In genomic region chr12:112125250-112125999, GRCh38 we compare ENCODE assay signal across 1 cellular context.
TF ChIP-seq lines count a peak whose summit lies in the region.

Gene TRAFD1 (plus strand): TSS chr12:112125560. CDS start chr12:112130523, 4,963 bp downstream.

TF ChIP-seq in HepG2, 621 proteins besides CTCF, POLR2A, EP300 and RAD21 (continued from another document and continues in another):
- TF ChIP-seq ZFP91 (CRISPR knock-in tag; IDR thresholded peaks at IDR 0.05; ENCODE audit: borderline replicate concordance) (peak; percentile 94), ZZZ3 (CRISPR knock-in tag; IDR thresholded peaks at IDR 0.05; ENCODE audit: borderline replicate concordance) (no peak; the same call in 1 of the 2 replicates), ZBTB2 (CRISPR knock-in tag; IDR thresholded peaks at IDR 0.05; ENCODE audit: low read depth) (no peak), ZBTB46 (CRISPR knock-in tag; IDR thresholded peaks at IDR 0.05; ENCODE audit: borderline replicate concordance) (no peak), TERF1 (CRISPR knock-in tag; IDR thresholded peaks at IDR 0.05) (no peak), CBX5 (CRISPR knock-in tag; IDR thresholded peaks at IDR 0.05; ENCODE audit: borderline replicate concordance) (no peak), ZNF75D (CRISPR knock-in tag; IDR thresholded peaks at IDR 0.05; ENCODE audit: borderline replicate concordance) (peak; percentile 71; the same call in 1 of the 2 replicates), PATZ1 (CRISPR knock-in tag; IDR thresholded peaks at IDR 0.05) (no peak), KLF12 (CRISPR knock-in tag; IDR thresholded peaks at IDR 0.05; ENCODE audit: borderline replicate concordance) (no peak), ARID2 (CRISPR knock-in tag; IDR thresholded peaks at IDR 0.05; ENCODE audit: borderline replicate concordance) (no peak; the same call in 1 of the 2 replicates), SIN3A (IDR thresholded peaks at IDR 0.05; ENCODE audit: borderline replicate concordance, low read depth, low read length) (peak; percentile 92; the same call in 1 of the 2 replicates), ZNF362 (CRISPR knock-in tag; IDR thresholded peaks at IDR 0.05; ENCODE audit: borderline replicate concordance) (no peak), GATAD2A (CRISPR knock-in tag; IDR thresholded peaks at IDR 0.05) (no peak), AHR (CRISPR knock-in tag; IDR thresholded peaks at IDR 0.05) (no peak), TBX2 (CRISPR knock-in tag; IDR thresholded peaks at IDR 0.05; ENCODE audit: borderline replicate concordance) (peak; percentile 36; the same call in 1 of the 2 replicates), STAT5B (CRISPR knock-in tag; IDR thresholded peaks at IDR 0.05) (no peak), HNRNPL (IDR thresholded peaks at IDR 0.05; ENCODE audit: low read depth, low read length) (no peak), SKIL (CRISPR knock-in tag; IDR thresholded peaks at IDR 0.05; ENCODE audit: borderline replicate concordance) (no peak), ZBTB37 (CRISPR knock-in tag; IDR thresholded peaks at IDR 0.05) (no peak), DNMT1 (CRISPR knock-in tag; IDR thresholded peaks at IDR 0.05) (peak; percentile 74; the same call in 1 of the 2 replicates), ZNF20 (CRISPR knock-in tag; IDR thresholded peaks at IDR 0.05) (no peak), ATF6 (CRISPR knock-in tag; conservative IDR thresholded peaks at IDR 0.05) (no peak), ZNF788 (CRISPR knock-in tag; IDR thresholded peaks at IDR 0.05; ENCODE audit: borderline replicate concordance) (no peak; the same call in 1 of the 2 replicates), MED8 (CRISPR knock-in tag; IDR thresholded peaks at IDR 0.05; ENCODE audit: insufficient replicate concordance) (no peak), ZNF513 (CRISPR knock-in tag; conservative IDR thresholded peaks at IDR 0.05) (no peak), MTF2 (CRISPR knock-in tag; IDR thresholded peaks at IDR 0.05; ENCODE audit: borderline replicate concordance) (no peak; the same call in 1 of the 2 replicates), SETDB1 (CRISPR knock-in tag; IDR thresholded peaks at IDR 0.05; ENCODE audit: borderline replicate concordance) (no peak), ZNF230 (CRISPR knock-in tag; IDR thresholded peaks at IDR 0.05) (peak; percentile 69; the same call in 1 of the 2 replicates), ZKSCAN5 (CRISPR knock-in tag; IDR thresholded peaks at IDR 0.05) (no peak), IKZF4 (CRISPR knock-in tag; IDR thresholded peaks at IDR 0.05; ENCODE audit: borderline replicate concordance, low read depth, not compliant biosample characterization) (peak; percentile 52), HMGA1 (CRISPR knock-in tag; conservative IDR thresholded peaks at IDR 0.05) (no peak), TOE1 (CRISPR knock-in tag; IDR thresholded peaks at IDR 0.05) (no peak), KAT2B (IDR thresholded peaks at IDR 0.05; ENCODE audit: borderline replicate concordance, low read depth, low read length) (no peak), RBAK (CRISPR knock-in tag; IDR thresholded peaks at IDR 0.05) (no peak), MATR3 (CRISPR knock-in tag; IDR thresholded peaks at IDR 0.05) (no peak), ZNF749 (CRISPR knock-in tag; IDR thresholded peaks at IDR 0.05; ENCODE audit: borderline replicate concordance) (peak; percentile 71; the same call in 1 of the 2 replicates), ZNF121 (CRISPR knock-in tag; IDR thresholded peaks at IDR 0.05) (no peak), HES4 (CRISPR knock-in tag; IDR thresholded peaks at IDR 0.05; ENCODE audit: borderline replicate concordance) (peak; percentile 54; the same call in 1 of the 2 replicates), USF2 (IDR thresholded peaks at IDR 0.05; ENCODE audit: low read depth, low read length) (no peak), USF2 (CRISPR knock-in tag; IDR thresholded peaks at IDR 0.05; ENCODE audit: borderline replicate concordance) (no peak)
